In the genomic region with DNA sequence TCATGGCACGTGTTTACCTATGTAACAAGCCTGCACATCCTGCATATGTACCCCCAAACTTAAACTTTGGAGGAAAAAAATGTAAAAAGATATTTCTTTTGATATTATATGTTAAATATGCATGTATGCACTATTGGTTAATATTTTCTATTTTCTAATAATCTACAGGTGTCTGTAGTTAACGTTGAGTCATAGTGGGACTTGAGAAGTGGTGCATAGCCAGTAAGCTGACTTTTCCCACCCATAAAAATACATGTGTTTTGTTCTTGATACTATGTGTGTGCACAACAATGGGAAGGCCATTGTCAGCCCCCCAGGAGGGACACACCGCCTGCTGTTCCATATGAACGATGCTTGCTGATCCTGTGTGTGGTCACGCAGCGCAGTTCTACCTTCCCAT, we compare ENCODE assay signal across 31 cellular contexts.
"Had no signal": no experiment of that assay in that cellular context is flagged by ENCODE, and none has a peak within 500 bp of the region (broad histone marks: within the 10 kb centered on the region; RNA-seq: fewer than 3 reads in every experiment).

No MANE protein-coding gene starts in this region.

- H3K4me3 Mint-ChIP-seq: activated CD4-positive, alpha-beta memory T cell treated with anti-CD3 and anti-CD28 coated beads, Interleukin-2, amount 10 ng/mL, durations not matched to agents 7 days and 5 days; activated CD8-positive, alpha-beta memory T cell treated with anti-CD3 and anti-CD28 coated beads, Interleukin-2, amount 10 ng/mL, durations not matched to agents 7 days and 5 days; activated naive CD4-positive, alpha-beta T cell treated with anti-CD3 and anti-CD28 coated beads, Interleukin-2, amount 10 ng/mL, durations not matched to agents 7 days and 5 days; activated naive CD8-positive, alpha-beta T cell; activated naive CD8-positive, alpha-beta T cell treated with anti-CD3 and anti-CD28 coated beads, Interleukin-2, amount 50 U/mL, for 24 hours; brain; T-cell; T-helper 17 cell had no signal

- DNase-seq: activated CD4-positive, alpha-beta memory T cell treated with anti-CD3 and anti-CD28 coated beads, Interleukin-2, amount 10 ng/mL, durations not matched to agents 7 days and 5 days; activated CD4-positive, alpha-beta T cell treated with anti-CD3 and anti-CD28 coated beads for 4 hours; activated CD8-positive, alpha-beta memory T cell treated with anti-CD3 and anti-CD28 coated beads for 24 hours; activated CD8-positive, alpha-beta memory T cell treated with anti-CD3 and anti-CD28 coated beads, Interleukin-2, amount 10 ng/mL, durations not matched to agents 7 days and 5 days; activated CD8-positive, alpha-beta memory T cell treated with anti-CD3 and anti-CD28 coated beads, Interleukin-2, amount 50 U/mL, for 48 hours; activated effector memory CD4-positive, alpha-beta T cell treated with Interleukin-2 at 50 U/mL for 16 hours; activated naive CD4-positive, alpha-beta T cell treated with anti-CD3 and anti-CD28 coated beads, Interleukin-2, amount 10 ng/mL, durations not matched to agents 7 days and 5 days; activated naive CD8-positive, alpha-beta T cell treated with anti-CD3 and anti-CD28 coated beads, Interleukin-2, amount 50 U/mL, for 24 hours; activated T-cell treated with anti-CD3 and anti-CD28 coated beads, Interleukin-2, amount 50 U/mL, for 48 hours; anterior cingulate cortex; caudate nucleus; cerebellar nuclear complex; Karpas-422; NCI-H1105; NCI-H1417 treated with DMSO at 0.1 percent for 48 hours; NCI-H1694 treated with DMSO at 0.1 percent for 48 hours; NCI-H2029; NCI-H345; NCI-H524 treated with DMSO at 0.1 percent for 48 hours; PC-3; Peyer's patch; RPMI8226; SHP77 treated with DMSO at 0.1 percent for 48 hours; SK-N-SH; T-cell; T-helper 17 cell; WERI-Rb-1 had no signal

- H3K9me2 ChIP-seq: SK-N-SH had no signal

- ATAC-seq: activated CD8-positive, alpha-beta memory T cell treated with anti-CD3 and anti-CD28 coated beads, Interleukin-2, amount 10 ng/mL, durations not matched to agents 7 days and 5 days; activated naive CD8-positive, alpha-beta T cell treated with anti-CD3 and anti-CD28 coated beads, Interleukin-2, amount 50 U/mL, for 24 hours; PC-3; T-cell; T-helper 17 cell had no signal

- H3K27me3 Mint-ChIP-seq: activated CD4-positive, alpha-beta memory T cell treated with anti-CD3 and anti-CD28 coated beads, Interleukin-2, amount 10 ng/mL, durations not matched to agents 7 days and 5 days; activated CD8-positive, alpha-beta memory T cell treated with anti-CD3 and anti-CD28 coated beads, Interleukin-2, amount 10 ng/mL, durations not matched to agents 7 days and 5 days; activated naive CD4-positive, alpha-beta T cell treated with anti-CD3 and anti-CD28 coated beads, Interleukin-2, amount 10 ng/mL, durations not matched to agents 7 days and 5 days; activated naive CD8-positive, alpha-beta T cell; activated naive CD8-positive, alpha-beta T cell treated with anti-CD3 and anti-CD28 coated beads, Interleukin-2, amount 50 U/mL, for 24 hours; T-cell; T-helper 17 cell had no signal

- H3K4me3 ChIP-seq: Peyer's patch, SJSA1 had no signal

- H3K4me1 Mint-ChIP-seq: activated CD4-positive, alpha-beta memory T cell treated with anti-CD3 and anti-CD28 coated beads, Interleukin-2, amount 10 ng/mL, durations not matched to agents 7 days and 5 days; activated naive CD4-positive, alpha-beta T cell treated with anti-CD3 and anti-CD28 coated beads, Interleukin-2, amount 10 ng/mL, durations not matched to agents 7 days and 5 days; activated naive CD8-positive, alpha-beta T cell treated with anti-CD3 and anti-CD28 coated beads, Interleukin-2, amount 50 U/mL, for 24 hours; brain had no signal

- H3K4me2 ChIP-seq: SK-N-SH had no signal

- H3K9me3 ChIP-seq: Peyer's patch, SK-N-SH had no signal

- H3K27ac ChIP-seq: Peyer's patch, SJSA1, WERI-Rb-1 had no signal

- H3K27me3 ChIP-seq: Peyer's patch, SJSA1 had no signal

- H3K4me1 ChIP-seq: Peyer's patch, SJSA1 had no signal

- H3K27ac Mint-ChIP-seq: activated CD4-positive, alpha-beta memory T cell treated with anti-CD3 and anti-CD28 coated beads, Interleukin-2, amount 10 ng/mL, durations not matched to agents 7 days and 5 days; activated CD8-positive, alpha-beta memory T cell treated with anti-CD3 and anti-CD28 coated beads, Interleukin-2, amount 10 ng/mL, durations not matched to agents 7 days and 5 days; activated naive CD4-positive, alpha-beta T cell treated with anti-CD3 and anti-CD28 coated beads, Interleukin-2, amount 10 ng/mL, durations not matched to agents 7 days and 5 days; activated naive CD8-positive, alpha-beta T cell; activated naive CD8-positive, alpha-beta T cell treated with anti-CD3 and anti-CD28 coated beads, Interleukin-2, amount 50 U/mL, for 24 hours; brain; T-cell; T-helper 17 cell had no signal

- FAIRE-seq: bronchial epithelial cell had no signal
